Comparison of ENCODE assay signal across 1 cellular context in genomic region chr9:137275937-137276756, GRCh38.
TF ChIP-seq lines count a peak whose summit lies in the region.

No MANE protein-coding gene starts in this region.

TF ChIP-seq in SK-N-SH treated with all-trans-retinoic acid at 6 μM for 48 hours, 23 proteins besides CTCF, POLR2A, EP300 and RAD21 (continued from another document):
- TF ChIP-seq OSR1 (CRISPR knock-in tag; IDR thresholded peaks at IDR 0.05), result no peak
